ENCODE assay signal across 17 cellular contexts in the genomic region with DNA sequence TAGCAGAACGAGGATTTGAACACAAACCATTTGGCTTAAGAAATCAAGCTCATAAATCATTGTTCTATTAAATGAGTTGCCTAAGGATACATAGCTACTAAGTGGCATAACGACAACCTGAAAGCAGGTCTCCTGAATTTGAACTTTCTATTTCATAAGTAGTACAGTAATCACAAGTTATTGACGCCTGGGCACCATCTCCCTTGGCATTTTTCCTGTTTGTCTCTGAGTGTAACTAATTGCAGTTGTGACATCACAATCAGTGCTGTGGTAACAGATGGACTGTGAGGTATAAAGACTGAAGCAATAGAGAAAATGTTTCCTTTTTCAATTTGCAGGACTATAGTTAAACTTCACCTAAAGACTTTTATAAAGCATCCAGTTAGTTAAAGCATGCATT. TPM values are rescaled to one million over a fixed set of nuclear protein-coding genes. Genes with fewer than 3 reads are reported as not detected.
DNase-seq lines count a peak whose midpoint lies in the region; ATAC-seq and TF ChIP-seq lines count a peak whose summit lies in the region.
"Had no signal": no experiment of that assay in that cellular context is flagged by ENCODE, and none has a peak within 500 bp of the region (broad histone marks: within the 10 kb centered on the region; RNA-seq: fewer than 3 reads in every experiment).

No MANE protein-coding gene starts in this region.

- no peaks in the 10 kb centered on the region for H3K27me3 ChIP-seq in rectal smooth muscle tissue (ENCODE audit: control insufficient read depth, insufficient read depth, low read length)

- no peak overlapping the region for H3K4me3 ChIP-seq in AG10803 (ENCODE audit: low read length)
- no peak overlapping the region for H3K4me3 ChIP-seq in rectal smooth muscle tissue (ENCODE audit: low read length)

- peaks cover 26% of the 10 kb centered on the region for H3K4me1 ChIP-seq in rectal smooth muscle tissue (ENCODE audit: control insufficient read depth, insufficient read depth, low read length)

- H3K36me3 Mint-ChIP-seq in glutamatergic neuron (ENCODE audit: unreplicated experiment): no peaks in the 10 kb centered on the region
- H3K36me3 Mint-ChIP-seq: CD14-positive monocyte, IgD-negative memory B cell had no signal

- no peaks in the 10 kb centered on the region for H3K36me3 ChIP-seq in rectal smooth muscle tissue (ENCODE audit: control insufficient read depth, insufficient read depth, low read length)

- H3K27ac Mint-ChIP-seq in glutamatergic neuron (ENCODE audit: unreplicated experiment): no peak overlapping the region
- H3K27ac Mint-ChIP-seq: CD14-positive monocyte, IgD-negative memory B cell had no signal

- H3K27me3 Mint-ChIP-seq in glutamatergic neuron (ENCODE audit: unreplicated experiment): peaks cover 2% of the 10 kb centered on the region

- H3K4me1 Mint-ChIP-seq in glutamatergic neuron (ENCODE audit: low read depth, unreplicated experiment): peaks cover 3% of the 10 kb centered on the region
- H3K4me1 Mint-ChIP-seq: CD14-positive monocyte, IgD-negative memory B cell had no signal

- no peak overlapping the region for H3K4me3 Mint-ChIP-seq in glutamatergic neuron (ENCODE audit: unreplicated experiment)
- H3K4me3 Mint-ChIP-seq: CD14-positive monocyte had no signal

- DNase-seq in AG10803 (ENCODE audit: low read depth) (peak; percentile 60), NCI-H446 (lab: John Stamatoyannopoulos, UW) (peak; percentile 41 to 47), fibroblast of gingiva (ENCODE audit: low read depth) (peak; percentile 30), glutamatergic neuron (no peak), GM19240 (ENCODE audit: insufficient read length, low spot score) (no peak)
- DNase-seq: AML-193, DMS153, EL, H7, NCI-H1417, NCI-H187 treated with DMSO at 0.1 percent for 48 hours, NCI-H345, RPMI8226 had no signal

- peak overlapping the region; percentile 83 for H3K27ac ChIP-seq in rectal smooth muscle tissue (ENCODE audit: low read depth, low read length)

- no peak for TF ChIP-seq CTCF in AG10803 (conservative IDR thresholded peaks at IDR 0.05; ENCODE audit: low read length)
- TF ChIP-seq CTCF in glutamatergic neuron (IDR thresholded peaks at IDR 0.05; ENCODE audit: partially characterized antibody, unreplicated experiment): no peak

- no peak for ATAC-seq in GM18519 (IDR thresholded peaks at IDR 0.05; ENCODE audit: low FRiP score, unreplicated experiment)

- no peak overlapping the region for H3K9ac ChIP-seq in rectal smooth muscle tissue (ENCODE audit: low read length)

- H3K9me3 Mint-ChIP-seq in glutamatergic neuron (ENCODE audit: unreplicated experiment): no peaks in the 10 kb centered on the region
- H3K9me3 Mint-ChIP-seq: CD14-positive monocyte, IgD-negative memory B cell had no signal

RNA-seq across cellular contexts. Expression of a gene that starts 6.4 kb away (rescaled TPM):
- total RNA-seq in glutamatergic neuron (ENCODE audit: unreplicated experiment): 22.7 TPM

Comparison
In these comparisons a context has a peak if more than half of its experiments do, and no peak if none do; other contexts are left out.
1. DNase-seq: peak in AG10803 (single experiment), NCI-H446 (2 of 2) and fibroblast of gingiva (single experiment); none in glutamatergic neuron (single experiment) and GM19240 (single experiment).